ENCODE assay signal across 1 cellular context in genomic region chr5:115544371-115545064, GRCh38.
A peak's percentile ranks its signal among the peaks of the same experiment; 100 is the strongest.
TF ChIP-seq lines count a peak whose summit lies in the region.

FEM1C (minus strand) TSS chr5:115544775; CDS start chr5:115543493, 1,282 bp downstream.

TF ChIP-seq in HEK293, 187 proteins besides CTCF, POLR2A, EP300 and RAD21 (continued from another document and continues in another):
- TF ChIP-seq ZBTB17 (tag by site-specific recombination; IDR thresholded peaks at IDR 0.05) (no peak), GLIS2 (tag by site-specific recombination; IDR thresholded peaks at IDR 0.05) (peak; percentile 76; the same call in 1 of the 2 replicates), ZBTB11 (tag by site-specific recombination; conservative IDR thresholded peaks at IDR 0.05; ENCODE audit: low read depth) (peak; percentile 49), ZNF169 (tag by site-specific recombination; IDR thresholded peaks at IDR 0.05) (no peak), ELK4 (IDR thresholded peaks at IDR 0.05; ENCODE audit: borderline replicate concordance, low read depth, low read length) (no peak), ZNF629 (tag by site-specific recombination; IDR thresholded peaks at IDR 0.05) (peak; percentile 63), ZNF211 (tag by site-specific recombination; IDR thresholded peaks at IDR 0.05; ENCODE audit: low read depth) (no peak), ZSCAN30 (tag by site-specific recombination; IDR thresholded peaks at IDR 0.05) (peak; percentile 75), ATF2 (tag by site-specific recombination; IDR thresholded peaks at IDR 0.05; ENCODE audit: low read depth) (no peak), ZNF791 (tag by site-specific recombination; IDR thresholded peaks at IDR 0.05) (no peak), ZNF248 (tag by site-specific recombination; IDR thresholded peaks at IDR 0.05) (no peak), PRDM6 (tag by site-specific recombination; IDR thresholded peaks at IDR 0.05) (no peak), SETDB1 (IDR thresholded peaks at IDR 0.05; ENCODE audit: insufficient read length, low read length) (no peak), ZNF544 (tag by site-specific recombination; IDR thresholded peaks at IDR 0.05) (no peak), ZSCAN4 (tag by site-specific recombination; IDR thresholded peaks at IDR 0.05) (no peak), ZNF112 (tag by site-specific recombination; IDR thresholded peaks at IDR 0.05) (no peak), ZNF121 (tag by site-specific recombination; IDR thresholded peaks at IDR 0.05) (peak; percentile 48; the same call in 1 of the 2 replicates), ZNF10 (tag by site-specific recombination; IDR thresholded peaks at IDR 0.05) (no peak), ZNF155 (tag by site-specific recombination; IDR thresholded peaks at IDR 0.05) (no peak), SALL2 (tag by site-specific recombination; IDR thresholded peaks at IDR 0.05; ENCODE audit: borderline replicate concordance) (no peak), GLI2 (tag by site-specific recombination; IDR thresholded peaks at IDR 0.05; ENCODE audit: borderline replicate concordance, low read depth) (no peak), ZSCAN18 (tag by site-specific recombination; IDR thresholded peaks at IDR 0.05) (no peak), ZBTB21 (tag by site-specific recombination; IDR thresholded peaks at IDR 0.05) (no peak), OVOL3 (tag by site-specific recombination; IDR thresholded peaks at IDR 0.05) (no peak), ZNF184 (tag by site-specific recombination; IDR thresholded peaks at IDR 0.05) (no peak), ZNF654 (tag by site-specific recombination; IDR thresholded peaks at IDR 0.05; ENCODE audit: low read depth) (no peak), ZNF239 (tag by site-specific recombination; IDR thresholded peaks at IDR 0.05) (no peak), ZNF174 (tag by site-specific recombination; IDR thresholded peaks at IDR 0.05) (no peak), ZNF660 (tag by site-specific recombination; IDR thresholded peaks at IDR 0.05) (no peak; the same call in none of the 2 replicates), ZNF692 (tag by site-specific recombination; IDR thresholded peaks at IDR 0.05) (peak; percentile 94), ZNF785 (tag by site-specific recombination; IDR thresholded peaks at IDR 0.05) (peak; percentile 64; the same call in 1 of the 2 replicates), BCL11B (tag by site-specific recombination; IDR thresholded peaks at IDR 0.05; ENCODE audit: low read depth) (no peak), ZNF701 (tag by site-specific recombination; IDR thresholded peaks at IDR 0.05) (no peak), KLF9 (tag by site-specific recombination; IDR thresholded peaks at IDR 0.05; ENCODE audit: low read depth) (peak; percentile 81), ZNF324 (tag by site-specific recombination; IDR thresholded peaks at IDR 0.05) (0 out of 2 replicates have a peak, but pooled peaks have one; percentile 14), ZNF513 (tag by site-specific recombination; IDR thresholded peaks at IDR 0.05) (no peak), ZNF221 (tag by site-specific recombination; IDR thresholded peaks at IDR 0.05; ENCODE audit: borderline replicate concordance) (no peak), ZNF114 (tag by site-specific recombination; IDR thresholded peaks at IDR 0.05) (no peak), ZNF792 (tag by site-specific recombination; IDR thresholded peaks at IDR 0.05) (no peak), MZF1 (tag by site-specific recombination; IDR thresholded peaks at IDR 0.05; ENCODE audit: borderline replicate concordance) (no peak), ZNF510 (tag by site-specific recombination; IDR thresholded peaks at IDR 0.05; ENCODE audit: insufficient replicate concordance) (no peak), ZNF639 (tag by site-specific recombination; IDR thresholded peaks at IDR 0.05) (no peak), ZNF26 (tag by site-specific recombination; IDR thresholded peaks at IDR 0.05) (no peak), ZNF394 (tag by site-specific recombination; IDR thresholded peaks at IDR 0.05; ENCODE audit: borderline replicate concordance) (peak; percentile 68; the same call in 1 of the 2 replicates), ZNF214 (tag by site-specific recombination; IDR thresholded peaks at IDR 0.05; ENCODE audit: borderline replicate concordance) (no peak), ZNF843 (tag by site-specific recombination; IDR thresholded peaks at IDR 0.05) (peak; percentile 39; the same call in 1 of the 2 replicates), ZNF433 (tag by site-specific recombination; IDR thresholded peaks at IDR 0.05; ENCODE audit: low read depth) (no peak), ZBTB7A (tag by site-specific recombination; IDR thresholded peaks at IDR 0.05; ENCODE audit: low read depth) (peak; percentile 35; the same call in 1 of the 2 replicates), ZNF426 (tag by site-specific recombination; IDR thresholded peaks at IDR 0.05) (no peak)
